Comparison of ENCODE assay signal across 27 cellular contexts in the genomic region with DNA sequence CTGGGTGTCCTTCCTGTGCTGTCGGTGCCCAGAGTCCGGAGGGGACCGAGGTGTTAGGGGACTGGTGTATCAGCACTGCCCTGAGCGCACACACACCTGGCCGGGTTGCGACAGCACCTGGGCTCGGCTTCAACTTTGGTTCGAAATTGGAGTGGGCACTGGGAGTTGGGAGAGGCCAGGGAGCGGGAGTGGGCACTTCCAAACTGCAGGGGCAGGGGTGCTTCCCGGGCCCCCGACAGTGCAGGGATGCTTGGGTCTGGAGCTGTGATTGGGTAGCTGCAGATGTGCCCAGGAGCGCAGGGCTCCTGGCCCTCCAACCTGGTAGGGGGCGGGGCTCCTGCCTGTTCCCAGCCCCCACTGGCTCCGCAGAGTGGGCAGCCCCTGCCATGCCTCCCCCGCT.
"Had no signal": no experiment of that assay in that cellular context is flagged by ENCODE, and none has a peak within 500 bp of the region (broad histone marks: within the 10 kb centered on the region; RNA-seq: fewer than 3 reads in every experiment).

No MANE protein-coding gene starts in this region.

- H3K27me3 ChIP-seq: body of pancreas, colonic mucosa, dorsolateral prefrontal cortex had no signal

- H3K4me3 Mint-ChIP-seq: activated CD4-positive, alpha-beta memory T cell treated with anti-CD3 and anti-CD28 coated beads, Interleukin-2, amount 10 ng/mL, durations not matched to agents 7 days and 5 days; activated CD4-positive, alpha-beta T cell treated with anti-CD3 and anti-CD28 coated beads, Interleukin-2, amount 10 ng/mL, durations not matched to agents 7 days and 5 days; activated naive CD4-positive, alpha-beta T cell treated with anti-CD3 and anti-CD28 coated beads, Interleukin-2, amount 10 ng/mL, durations not matched to agents 7 days and 5 days; activated naive CD8-positive, alpha-beta T cell; activated T-cell treated with anti-CD3 and anti-CD28 coated beads, Interleukin-2, amount 50 U/mL, for 24 hours; activated T-cell treated with anti-CD3 and anti-CD28 coated beads, Interleukin-2, amount 50 U/mL, for 72 hours; dendritic cell treated with granulocyte-macrophage colony-stimulating factor and Interleukin-4, amounts not matched to agents 40 ng/mL and 50 ng/mL, for 4 days; endodermal cell had no signal

- H3K4me3 ChIP-seq: body of pancreas, colonic mucosa, dorsolateral prefrontal cortex had no signal

- H3K9me3 ChIP-seq: body of pancreas, colonic mucosa had no signal

- ATAC-seq: activated T-cell treated with anti-CD3 and anti-CD28 coated beads, Interleukin-2, amount 50 U/mL, for 72 hours; body of pancreas; esophagus mucosa had no signal

- H3K27ac ChIP-seq: body of pancreas, colonic mucosa, dorsolateral prefrontal cortex had no signal

- DNase-seq: activated CD4-positive, alpha-beta memory T cell treated with anti-CD3 and anti-CD28 coated beads, Interleukin-2, amount 10 ng/mL, durations not matched to agents 7 days and 5 days; activated CD4-positive, alpha-beta T cell treated with anti-CD3 and anti-CD28 coated beads for 1 hour; activated CD4-positive, alpha-beta T cell treated with anti-CD3 and anti-CD28 coated beads for 4 hours; activated CD4-positive, alpha-beta T cell treated with anti-CD3 and anti-CD28 coated beads, Interleukin-2, amount 10 ng/mL, durations not matched to agents 7 days and 5 days; activated CD4-positive, alpha-beta T cell treated with anti-CD3 and anti-CD28 coated beads, Interleukin-2, amount 50 U/mL, for 4 hours; activated CD8-positive, alpha-beta memory T cell treated with anti-CD3 and anti-CD28 coated beads, Interleukin-2, amount 50 U/mL, for 48 hours; activated gamma-delta T cell; activated naive CD4-positive, alpha-beta T cell; activated naive CD4-positive, alpha-beta T cell treated with anti-CD3 and anti-CD28 coated beads, Interleukin-2, amount 10 ng/mL, durations not matched to agents 7 days and 5 days; activated T-cell treated with anti-CD3 and anti-CD28 coated beads for 4 hours; activated T-cell treated with anti-CD3 and anti-CD28 coated beads, Interleukin-2, amount 50 U/mL, for 24 hours; activated T-cell treated with anti-CD3 and anti-CD28 coated beads, Interleukin-2, amount 50 U/mL, for 72 hours; amniotic stem cell; anterior cingulate cortex; body of pancreas; caudate nucleus; colonic mucosa; dorsolateral prefrontal cortex; effector memory CD4-positive, alpha-beta T cell; endodermal cell; foreskin fibroblast; head of caudate nucleus; T-helper 2 cell had no signal

- H3K27ac Mint-ChIP-seq: activated CD4-positive, alpha-beta memory T cell treated with anti-CD3 and anti-CD28 coated beads, Interleukin-2, amount 10 ng/mL, durations not matched to agents 7 days and 5 days; activated CD4-positive, alpha-beta T cell treated with anti-CD3 and anti-CD28 coated beads, Interleukin-2, amount 10 ng/mL, durations not matched to agents 7 days and 5 days; activated naive CD4-positive, alpha-beta T cell treated with anti-CD3 and anti-CD28 coated beads, Interleukin-2, amount 10 ng/mL, durations not matched to agents 7 days and 5 days; activated naive CD8-positive, alpha-beta T cell; activated T-cell treated with anti-CD3 and anti-CD28 coated beads, Interleukin-2, amount 50 U/mL, for 24 hours; activated T-cell treated with anti-CD3 and anti-CD28 coated beads, Interleukin-2, amount 50 U/mL, for 72 hours; dendritic cell treated with granulocyte-macrophage colony-stimulating factor and Interleukin-4, amounts not matched to agents 40 ng/mL and 50 ng/mL, for 4 days; endodermal cell had no signal

- H3K4me1 Mint-ChIP-seq: activated CD4-positive, alpha-beta memory T cell treated with anti-CD3 and anti-CD28 coated beads, Interleukin-2, amount 10 ng/mL, durations not matched to agents 7 days and 5 days; activated CD4-positive, alpha-beta T cell treated with anti-CD3 and anti-CD28 coated beads, Interleukin-2, amount 10 ng/mL, durations not matched to agents 7 days and 5 days; activated naive CD4-positive, alpha-beta T cell treated with anti-CD3 and anti-CD28 coated beads, Interleukin-2, amount 10 ng/mL, durations not matched to agents 7 days and 5 days; endodermal cell had no signal

- FAIRE-seq: frontal cortex had no signal

- H3K27me3 Mint-ChIP-seq: activated CD4-positive, alpha-beta memory T cell treated with anti-CD3 and anti-CD28 coated beads, Interleukin-2, amount 10 ng/mL, durations not matched to agents 7 days and 5 days; activated CD4-positive, alpha-beta T cell treated with anti-CD3 and anti-CD28 coated beads, Interleukin-2, amount 10 ng/mL, durations not matched to agents 7 days and 5 days; activated naive CD4-positive, alpha-beta T cell treated with anti-CD3 and anti-CD28 coated beads, Interleukin-2, amount 10 ng/mL, durations not matched to agents 7 days and 5 days; activated naive CD8-positive, alpha-beta T cell; activated T-cell treated with anti-CD3 and anti-CD28 coated beads, Interleukin-2, amount 50 U/mL, for 24 hours; dendritic cell treated with granulocyte-macrophage colony-stimulating factor and Interleukin-4, amounts not matched to agents 40 ng/mL and 50 ng/mL, for 4 days had no signal

- H3K4me1 ChIP-seq: body of pancreas, colonic mucosa had no signal

- H3K36me3 ChIP-seq: colonic mucosa had no signal
